ENCODE assay signal across 28 cellular contexts in the genomic region with DNA sequence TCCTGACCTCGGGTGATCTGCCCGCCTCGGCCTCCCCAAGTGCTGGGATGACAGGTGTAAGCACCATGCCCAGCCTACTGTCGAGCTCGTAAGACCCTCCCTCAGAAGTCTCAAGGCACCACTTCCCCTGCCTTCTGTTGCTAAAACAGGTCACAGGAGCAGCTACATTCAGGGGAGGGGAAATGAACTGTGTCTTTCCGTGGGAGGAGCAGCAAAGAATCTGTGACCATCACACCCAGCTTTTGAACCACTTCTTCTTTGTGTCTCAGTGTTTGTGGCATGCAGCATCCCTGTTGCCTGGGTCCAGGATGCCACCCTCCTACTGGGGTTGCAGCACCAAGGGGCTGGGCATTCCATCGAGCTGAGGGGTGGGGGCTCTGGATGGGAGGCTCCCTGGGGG.
"Had no signal": no experiment of that assay in that cellular context is flagged by ENCODE, and none has a peak within 500 bp of the region (broad histone marks: within the 10 kb centered on the region; RNA-seq: fewer than 3 reads in every experiment).

No MANE protein-coding gene starts in this region.

- H3K4me3 ChIP-seq: coronary artery, esophagus squamous epithelium, gastroesophageal sphincter, heart right ventricle, lung, sigmoid colon, smooth muscle cell, thoracic aorta, vagina had no signal

- ATAC-seq: activated CD8-positive, alpha-beta memory T cell treated with anti-CD3 and anti-CD28 coated beads, Interleukin-2, amount 10 ng/mL, durations not matched to agents 7 days and 5 days; activated naive CD8-positive, alpha-beta T cell treated with anti-CD3 and anti-CD28 coated beads, Interleukin-2, amount 50 U/mL, for 24 hours; gastroesophageal sphincter; heart right ventricle; left lobe of liver; naive thymus-derived CD8-positive, alpha-beta T cell had no signal

- H3K4me2 ChIP-seq: smooth muscle cell had no signal

- H3K4me1 Mint-ChIP-seq: endodermal cell had no signal

- H3K27me3 ChIP-seq: esophagus squamous epithelium, gastroesophageal sphincter, heart right ventricle, sigmoid colon, vagina had no signal

- H3K27me3 Mint-ChIP-seq: activated CD4-positive, alpha-beta memory T cell treated with anti-CD3 and anti-CD28 coated beads, Interleukin-2, amount 10 ng/mL, durations not matched to agents 7 days and 5 days; activated CD8-positive, alpha-beta memory T cell treated with anti-CD3 and anti-CD28 coated beads, Interleukin-2, amount 10 ng/mL, durations not matched to agents 7 days and 5 days; naive thymus-derived CD8-positive, alpha-beta T cell; type B pancreatic cell had no signal

- H3K4me3 Mint-ChIP-seq: activated CD4-positive, alpha-beta memory T cell treated with anti-CD3 and anti-CD28 coated beads, Interleukin-2, amount 10 ng/mL, durations not matched to agents 7 days and 5 days; activated CD8-positive, alpha-beta memory T cell treated with anti-CD3 and anti-CD28 coated beads, Interleukin-2, amount 10 ng/mL, durations not matched to agents 7 days and 5 days; activated naive CD4-positive, alpha-beta T cell treated with anti-CD3 and anti-CD28 coated beads, Interleukin-2, amount 10 ng/mL, durations not matched to agents 7 days and 5 days; activated naive CD8-positive, alpha-beta T cell treated with anti-CD3 and anti-CD28 coated beads, Interleukin-2, amount 50 U/mL, for 24 hours; endodermal cell; type B pancreatic cell had no signal

- H3K9me3 Mint-ChIP-seq: type B pancreatic cell had no signal

- H3K27ac Mint-ChIP-seq: activated CD4-positive, alpha-beta memory T cell treated with anti-CD3 and anti-CD28 coated beads, Interleukin-2, amount 10 ng/mL, durations not matched to agents 7 days and 5 days; activated CD8-positive, alpha-beta memory T cell treated with anti-CD3 and anti-CD28 coated beads, Interleukin-2, amount 10 ng/mL, durations not matched to agents 7 days and 5 days; activated naive CD8-positive, alpha-beta T cell treated with anti-CD3 and anti-CD28 coated beads, Interleukin-2, amount 50 U/mL, for 24 hours; endodermal cell; progenitor cell of endocrine pancreas; type B pancreatic cell had no signal

- H3K27ac ChIP-seq: coronary artery, esophagus squamous epithelium, gastroesophageal sphincter, heart right ventricle, sigmoid colon, thoracic aorta, vagina had no signal

- DNase-seq: activated CD4-positive, alpha-beta memory T cell treated with anti-CD3 and anti-CD28 coated beads, Interleukin-2, amount 10 ng/mL, durations not matched to agents 7 days and 5 days; activated CD4-positive, alpha-beta T cell treated with anti-CD3 and anti-CD28 coated beads for 48 hours; activated CD4-positive, CD25-positive, alpha-beta regulatory T cell; activated CD8-positive, alpha-beta memory T cell treated with anti-CD3 and anti-CD28 coated beads, Interleukin-2, amount 10 ng/mL, durations not matched to agents 7 days and 5 days; activated effector memory CD4-positive, alpha-beta T cell treated with anti-CD3 and anti-CD28 coated beads, Interleukin-2, amount 50 U/mL, for 16 hours; activated naive CD4-positive, alpha-beta T cell treated with anti-CD3 and anti-CD28 coated beads, Interleukin-2, amount 10 ng/mL, durations not matched to agents 7 days and 5 days; activated naive CD8-positive, alpha-beta T cell treated with anti-CD3 and anti-CD28 coated beads, Interleukin-2, amount 50 U/mL, for 24 hours; activated T-cell treated with anti-CD3 and anti-CD28 coated beads for 4 hours; cerebellar nuclear complex; endodermal cell; esophagus squamous epithelium; heart right ventricle; naive thymus-derived CD8-positive, alpha-beta T cell; retina; sigmoid colon; stimulated activated CD4-positive, alpha-beta T cell treated with anti-CD3 and anti-CD28 coated beads, Interleukin-2, amount 100 ng/mL, for 48 hours; stimulated activated CD8-positive, alpha-beta memory T cell treated with anti-CD3 and anti-CD28 coated beads, Interleukin-4, amount 100 ng/mL, for 48 hours; stimulated activated naive CD4-positive, alpha-beta T cell treated with Interleukin-2 at 50 U/mL for 16 hours; T1000 had no signal
